Comparison of ENCODE assay signal across 27 cellular contexts in the genomic region with DNA sequence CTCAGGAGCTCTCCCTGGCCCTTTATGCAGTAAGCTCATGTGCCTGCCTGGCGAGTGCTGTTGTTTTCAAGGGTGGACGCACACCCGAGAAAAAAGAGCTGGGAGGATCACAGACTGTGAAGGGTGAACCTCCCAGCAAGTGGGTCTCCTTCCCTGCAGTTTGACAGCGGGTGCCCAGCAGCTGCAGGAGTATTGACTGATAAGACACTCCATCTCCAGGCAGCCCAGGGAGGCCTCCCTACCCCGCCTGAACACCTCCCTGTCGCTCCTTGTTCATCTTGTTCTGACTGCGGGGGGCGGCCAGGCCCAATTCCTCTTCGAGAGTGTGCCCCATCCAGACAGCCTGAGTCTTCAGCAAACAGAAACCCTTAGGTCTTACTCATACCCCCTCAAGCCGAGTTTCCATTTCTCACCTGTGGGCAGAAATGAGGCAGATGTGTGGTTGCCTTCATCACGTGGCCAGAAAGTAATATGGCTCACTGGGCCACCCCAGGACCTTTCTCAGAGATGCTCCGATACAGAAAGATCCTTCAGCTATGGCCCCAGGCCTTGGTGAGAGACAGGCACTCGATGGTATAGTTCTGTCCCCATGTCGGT. TPM values are rescaled to one million over a fixed set of nuclear protein-coding genes. Genes with fewer than 3 reads are reported as not detected.
DNase-seq lines count a peak whose midpoint lies in the region; ATAC-seq lines count a peak whose summit lies in the region.
"Had no signal": no experiment of that assay in that cellular context is flagged by ENCODE, and none has a peak within 500 bp of the region (broad histone marks: within the 10 kb centered on the region; RNA-seq: fewer than 3 reads in every experiment).

No MANE protein-coding gene starts in this region.

- H3K27ac Mint-ChIP-seq in activated T-helper 17 cell treated with anti-CD3 and anti-CD28 coated beads, Interleukin-2, amount 50 U/mL, for 72 hours, result peak overlapping the region; percentile 74
- no peak overlapping the region for H3K27ac Mint-ChIP-seq in stimulated activated effector memory CD8-positive, alpha-beta T cell treated with anti-CD3 and anti-CD28 coated beads, Interleukin-12 subunit alpha, Interleukin-12 subunit beta, amount 100 ng/mL, for 72 hours
- H3K27ac Mint-ChIP-seq: GM23338 had no signal

- peak; percentile 56 to 85 for ATAC-seq in activated T-cell treated with anti-CD3 and anti-CD28 coated beads, Interleukin-2, amount 50 U/mL, for 4 hours
- ATAC-seq in GM18867 (IDR thresholded peaks at IDR 0.05; ENCODE audit: unreplicated experiment), result peak; percentile 76
- peak; percentile 96 for ATAC-seq in activated T-helper 17 cell treated with anti-CD3 and anti-CD28 coated beads, Interleukin-2, amount 50 U/mL, for 72 hours (replicated peaks)
- peak; percentile 93 for ATAC-seq in stimulated activated effector memory CD8-positive, alpha-beta T cell treated with anti-CD3 and anti-CD28 coated beads, Interleukin-12 subunit alpha, Interleukin-12 subunit beta, amount 100 ng/mL, for 72 hours
- no peak for ATAC-seq in HG02970 (IDR thresholded peaks at IDR 0.05; ENCODE audit: low FRiP score, unreplicated experiment)
- ATAC-seq in GM19351 (IDR thresholded peaks at IDR 0.05; ENCODE audit: unreplicated experiment), result no peak
- ATAC-seq: body of pancreas, GM23338, left lobe of liver had no signal

- no peak for DNase-seq in activated T-cell treated with anti-CD3 and anti-CD28 coated beads, Interleukin-2, amount 50 U/mL, for 4 hours
- no peak for DNase-seq in activated T-cell treated with anti-CD3 and anti-CD28 coated beads, Interleukin-2, amount 50 U/mL, for 1 hour
- peak in 1 of 2 donors; percentile 58 for DNase-seq in stimulated activated effector memory CD8-positive, alpha-beta T cell treated with anti-CD3 and anti-CD28 coated beads, Interleukin-12 subunit alpha, Interleukin-12 subunit beta, amount 100 ng/mL, for 72 hours (ENCODE audit: low spot score in 2 of 2)
- no peak for DNase-seq in putamen (ENCODE audit: low spot score)
- DNase-seq: activated CD4-positive, CD25-positive, alpha-beta regulatory T cell; activated effector memory CD4-positive, alpha-beta T cell treated with Interleukin-2 at 50 U/mL for 16 hours; adrenal gland; body of pancreas; COR-L47; DMS53; GDM1; hypothalamus; mesendoderm; MV-4-11; NCI-H146; NCI-H446 treated with DMSO at 0.1 percent for 48 hours; NCI-H82; RPMI8226; sigmoid colon; T-helper 1 cell; transverse colon had no signal

- peaks cover 41% of the 10 kb centered on the region for H3K36me3 Mint-ChIP-seq in activated T-cell treated with anti-CD3 and anti-CD28 coated beads, Interleukin-2, amount 50 U/mL, for 4 hours (ENCODE audit: insufficient read depth)
- peaks cover 70% of the 10 kb centered on the region for H3K36me3 Mint-ChIP-seq in activated T-helper 17 cell treated with anti-CD3 and anti-CD28 coated beads, Interleukin-2, amount 50 U/mL, for 72 hours (ENCODE audit: low read depth)
- peaks cover 77% of the 10 kb centered on the region for H3K36me3 Mint-ChIP-seq in stimulated activated effector memory CD8-positive, alpha-beta T cell treated with anti-CD3 and anti-CD28 coated beads, Interleukin-12 subunit alpha, Interleukin-12 subunit beta, amount 100 ng/mL, for 72 hours

- H3K4me1 Mint-ChIP-seq in activated T-cell treated with anti-CD3 and anti-CD28 coated beads, Interleukin-2, amount 50 U/mL, for 4 hours (ENCODE audit: low read depth), result no peaks in the 10 kb centered on the region
- peaks cover 4% of the 10 kb centered on the region for H3K4me1 Mint-ChIP-seq in activated T-helper 17 cell treated with anti-CD3 and anti-CD28 coated beads, Interleukin-2, amount 50 U/mL, for 72 hours
- peaks cover 14% of the 10 kb centered on the region for H3K4me1 Mint-ChIP-seq in stimulated activated effector memory CD8-positive, alpha-beta T cell treated with anti-CD3 and anti-CD28 coated beads, Interleukin-12 subunit alpha, Interleukin-12 subunit beta, amount 100 ng/mL, for 72 hours

- H3K4me3 Mint-ChIP-seq in activated T-cell treated with anti-CD3 and anti-CD28 coated beads, Interleukin-2, amount 50 U/mL, for 4 hours, result no peak overlapping the region
- peak overlapping the region; percentile 30 for H3K4me3 Mint-ChIP-seq in activated T-helper 17 cell treated with anti-CD3 and anti-CD28 coated beads, Interleukin-2, amount 50 U/mL, for 72 hours
- no peak overlapping the region for H3K4me3 Mint-ChIP-seq in stimulated activated effector memory CD8-positive, alpha-beta T cell treated with anti-CD3 and anti-CD28 coated beads, Interleukin-12 subunit alpha, Interleukin-12 subunit beta, amount 100 ng/mL, for 72 hours
- H3K4me3 Mint-ChIP-seq: GM23338 had no signal

- no peaks in the 10 kb centered on the region for H3K27me3 Mint-ChIP-seq in activated T-cell treated with anti-CD3 and anti-CD28 coated beads, Interleukin-2, amount 50 U/mL, for 4 hours (ENCODE audit: low read depth)
- no peaks in the 10 kb centered on the region for H3K27me3 Mint-ChIP-seq in activated T-helper 17 cell treated with anti-CD3 and anti-CD28 coated beads, Interleukin-2, amount 50 U/mL, for 72 hours

- H3K9me3 Mint-ChIP-seq in activated T-cell treated with anti-CD3 and anti-CD28 coated beads, Interleukin-2, amount 50 U/mL, for 4 hours, result no peaks in the 10 kb centered on the region
- H3K9me3 Mint-ChIP-seq in activated T-helper 17 cell treated with anti-CD3 and anti-CD28 coated beads, Interleukin-2, amount 50 U/mL, for 72 hours, result no peaks in the 10 kb centered on the region
- no peaks in the 10 kb centered on the region for H3K9me3 Mint-ChIP-seq in stimulated activated effector memory CD8-positive, alpha-beta T cell treated with anti-CD3 and anti-CD28 coated beads, Interleukin-12 subunit alpha, Interleukin-12 subunit beta, amount 100 ng/mL, for 72 hours
- H3K9me3 Mint-ChIP-seq: GM23338 had no signal

RNA-seq across cellular contexts. Expression of a gene that starts 17.2 kb away (rescaled TPM):
- total RNA-seq in activated T-cell treated with anti-CD3 and anti-CD28 coated beads, Interleukin-2, amount 50 U/mL, for 4 hours, result 100 to 1,000 TPM; 274 to 310 (median 296) TPM
- 100 to 1,000 TPM; 155 to 231 TPM for total RNA-seq in activated T-helper 17 cell treated with anti-CD3 and anti-CD28 coated beads, Interleukin-2, amount 50 U/mL, for 72 hours

RNA-seq across cellular contexts. Expression of a gene that starts 17.3 kb away (rescaled TPM):
- 10 to 100 TPM; 19.6 to 34.5 (median 20.6) TPM for total RNA-seq in activated T-cell treated with anti-CD3 and anti-CD28 coated beads, Interleukin-2, amount 50 U/mL, for 4 hours
- total RNA-seq in activated T-helper 17 cell treated with anti-CD3 and anti-CD28 coated beads, Interleukin-2, amount 50 U/mL, for 72 hours, result 10 to 100 TPM; 31.0 to 31.1 TPM

Comparison
In these comparisons a context has a peak if more than half of its experiments do, and no peak if none do; other contexts are left out.
1. ATAC-seq: peak in activated T-cell treated with anti-CD3 and anti-CD28 coated beads, Interleukin-2, amount 50 U/mL, for 4 hours (2 of 2), GM18867 (single experiment), activated T-helper 17 cell treated with anti-CD3 and anti-CD28 coated beads, Interleukin-2, amount 50 U/mL, for 72 hours (single experiment) and stimulated activated effector memory CD8-positive, alpha-beta T cell treated with anti-CD3 and anti-CD28 coated beads, Interleukin-12 subunit alpha, Interleukin-12 subunit beta, amount 100 ng/mL, for 72 hours (single experiment); none in HG02970 (single experiment) and GM19351 (single experiment).